In genomic region chrX:23493941-23494374, GRCh38 we compare ENCODE assay signal across 8 cellular contexts.
DNase-seq lines count a peak whose midpoint lies in the region; ATAC-seq and TF ChIP-seq lines count a peak whose summit lies in the region.

No MANE protein-coding gene starts in this region.

- ATAC-seq in GM18520 (IDR thresholded peaks at IDR 0.05; ENCODE audit: unreplicated experiment) (peak; percentile 65), HG02938 (IDR thresholded peaks at IDR 0.05; ENCODE audit: unreplicated experiment) (peak; percentile 69), GM21528 (IDR thresholded peaks at IDR 0.05; ENCODE audit: low FRiP score, unreplicated experiment) (no peak)
- peak; percentile 70 to 73 for ATAC-seq in natural killer cell treated with Interleukin-12 subunit alpha and Interleukin-12 subunit beta and Interleukin-15 and Interleukin-18, amount 100 ng/mL, for 72 hours

- H3K4me3 ChIP-seq in HAP-1 (no peak overlapping the region), vagina (no peak overlapping the region)

- in situ Hi-C loops in HAP-1 (cut with MboI; ENCODE audit: low sequenced_read_pairs) (no loop called here), GM13976 (cut with MboI; ENCODE audit: low sequenced_read_pairs, unreplicated experiment) (no loop called here)

- H3K27ac Mint-ChIP-seq in natural killer cell treated with Interleukin-12 subunit alpha and Interleukin-12 subunit beta and Interleukin-15 and Interleukin-18, amount 100 ng/mL, for 72 hours = no peak overlapping the region

- DNase-seq in RPMI8226 (peak; percentile 4), HAP-1 (ENCODE audit: low spot score in 2 of 2) (no peak), GM13976 (ENCODE audit: low spot score) (no peak), vagina (ENCODE audit: extremely low spot score in 2 of 2) (no peak)
- no peak for DNase-seq in natural killer cell treated with Interleukin-12 subunit alpha and Interleukin-12 subunit beta and Interleukin-15 and Interleukin-18, amount 100 ng/mL, for 72 hours (ENCODE audit: low spot score)

- no peaks in the 10 kb centered on the region for H3K4me1 ChIP-seq in HAP-1
- no peaks in the 10 kb centered on the region for H3K4me1 ChIP-seq in vagina

- intact Hi-C loops in vagina (cut with DNase I) = no loop called here

- H3K36me3 ChIP-seq in HAP-1 (replicated peaks) = no peaks in the 10 kb centered on the region
- no peaks in the 10 kb centered on the region for H3K36me3 ChIP-seq in vagina

- peaks cover 2% of the 10 kb centered on the region for H3K9me3 Mint-ChIP-seq in natural killer cell treated with Interleukin-12 subunit alpha and Interleukin-12 subunit beta and Interleukin-15 and Interleukin-18, amount 100 ng/mL, for 72 hours

- peaks cover 6 to 8% of the 10 kb centered on the region in 2 donors for H3K4me1 Mint-ChIP-seq in natural killer cell treated with Interleukin-12 subunit alpha and Interleukin-12 subunit beta and Interleukin-15 and Interleukin-18, amount 100 ng/mL, for 72 hours (ENCODE audit: low read depth in 2 of 2)

- no peak overlapping the region for H3K4me3 Mint-ChIP-seq in natural killer cell treated with Interleukin-12 subunit alpha and Interleukin-12 subunit beta and Interleukin-15 and Interleukin-18, amount 100 ng/mL, for 72 hours

- H3K27me3 Mint-ChIP-seq in natural killer cell treated with Interleukin-12 subunit alpha and Interleukin-12 subunit beta and Interleukin-15 and Interleukin-18, amount 100 ng/mL, for 72 hours = peaks cover 0 to 4% of the 10 kb centered on the region in 2 donors

- no peak for TF ChIP-seq POLR2A in vagina (IDR thresholded peaks at IDR 0.05)

- no peaks in the 10 kb centered on the region for H3K9me3 ChIP-seq in HAP-1
- H3K9me3 ChIP-seq in vagina = no peaks in the 10 kb centered on the region

- TF ChIP-seq CTCF in GM13976 (IDR thresholded peaks at IDR 0.05; ENCODE audit: borderline replicate concordance, control extremely low read depth, extremely low read depth, insufficient read depth, missing control alignments) (no peak), vagina (IDR thresholded peaks at IDR 0.05) (no peak)

- H3K27me3 ChIP-seq in HAP-1 (ENCODE audit: low read depth) = no peaks in the 10 kb centered on the region
- no peaks in the 10 kb centered on the region for H3K27me3 ChIP-seq in vagina

- no peak overlapping the region for H3K27ac ChIP-seq in vagina

- H3K36me3 Mint-ChIP-seq in natural killer cell treated with Interleukin-12 subunit alpha and Interleukin-12 subunit beta and Interleukin-15 and Interleukin-18, amount 100 ng/mL, for 72 hours = no peaks in the 10 kb centered on the region
